17 cellular contexts compared by ENCODE assay signal in genomic region chr19:28224441-28224840, GRCh38.
DNase-seq lines count a peak whose midpoint lies in the region; ATAC-seq and TF ChIP-seq lines count a peak whose summit lies in the region.
"Had no signal": no experiment of that assay in that cellular context is flagged by ENCODE, and none has a peak within 500 bp of the region (broad histone marks: within the 10 kb centered on the region; RNA-seq: fewer than 3 reads in every experiment).

No MANE protein-coding gene starts in this region.

- peaks cover 28% of the 10 kb centered on the region for H3K4me1 Mint-ChIP-seq in neural crest cell
- H3K4me1 Mint-ChIP-seq: CD4-positive, CD25-positive, alpha-beta regulatory T cell; CD8-positive, alpha-beta memory T cell had no signal

- H3K4me3 Mint-ChIP-seq in neural crest cell, result no peak overlapping the region
- H3K4me3 Mint-ChIP-seq: CD4-positive, CD25-positive, alpha-beta regulatory T cell; CD8-positive, alpha-beta memory T cell had no signal

- H3K9me3 Mint-ChIP-seq in neural crest cell, result peaks cover 2% of the 10 kb centered on the region

- no peak for ATAC-seq in GM19324 (IDR thresholded peaks at IDR 0.05; ENCODE audit: low FRiP score, unreplicated experiment)
- ATAC-seq: HepG2 had no signal

- peak overlapping the region; percentile 60 for H3K27ac Mint-ChIP-seq in neural crest cell (ENCODE audit: unreplicated experiment)
- H3K27ac Mint-ChIP-seq: CD4-positive, CD25-positive, alpha-beta regulatory T cell; CD8-positive, alpha-beta memory T cell had no signal

- H3K27me3 Mint-ChIP-seq in neural crest cell (ENCODE audit: low read depth), result peaks cover 24% of the 10 kb centered on the region
- H3K27me3 Mint-ChIP-seq: CD4-positive, CD25-positive, alpha-beta regulatory T cell; CD8-positive, alpha-beta memory T cell had no signal

- DNase-seq in Daoy (ENCODE audit: low read depth), result peak; percentile 23
- peak; percentile 59 for DNase-seq in SW480 (ENCODE audit: low spot score)
- no peak for DNase-seq in neural crest cell (ENCODE audit: low read depth, low spot score)
- no peak for DNase-seq in stimulated activated CD8-positive, alpha-beta memory T cell treated with anti-CD3 and anti-CD28 coated beads, Interleukin-4, amount 100 ng/mL, for 48 hours
- DNase-seq in dermis blood vessel endothelial cell, result no peak
- DNase-seq in NCI-H510A (lab: John Stamatoyannopoulos, UW), result no peak
- DNase-seq: ACHN; BE2C; C1 segment of cervical spinal cord; CD4-positive, CD25-positive, alpha-beta regulatory T cell; CD8-positive, alpha-beta memory T cell; COR-L47; DMS153; DMS79; GF-D8 had no signal

- no peaks in the 10 kb centered on the region for H3K36me3 Mint-ChIP-seq in neural crest cell (ENCODE audit: low read depth)
- H3K36me3 Mint-ChIP-seq: CD4-positive, CD25-positive, alpha-beta regulatory T cell had no signal

- no peak for TF ChIP-seq CTCF in neural crest cell (conservative IDR thresholded peaks at IDR 0.05)

Comparison
In these comparisons a context has a peak if more than half of its experiments do, and no peak if none do; other contexts are left out.
1. DNase-seq: peak in Daoy (single experiment) and SW480 (single experiment); none in neural crest cell (single experiment), stimulated activated CD8-positive, alpha-beta memory T cell treated with anti-CD3 and anti-CD28 coated beads, Interleukin-4, amount 100 ng/mL, for 48 hours (single experiment), dermis blood vessel endothelial cell (single experiment) and NCI-H510A (single experiment).